Comparison of ENCODE assay signal across 8 cellular contexts in the genomic region with DNA sequence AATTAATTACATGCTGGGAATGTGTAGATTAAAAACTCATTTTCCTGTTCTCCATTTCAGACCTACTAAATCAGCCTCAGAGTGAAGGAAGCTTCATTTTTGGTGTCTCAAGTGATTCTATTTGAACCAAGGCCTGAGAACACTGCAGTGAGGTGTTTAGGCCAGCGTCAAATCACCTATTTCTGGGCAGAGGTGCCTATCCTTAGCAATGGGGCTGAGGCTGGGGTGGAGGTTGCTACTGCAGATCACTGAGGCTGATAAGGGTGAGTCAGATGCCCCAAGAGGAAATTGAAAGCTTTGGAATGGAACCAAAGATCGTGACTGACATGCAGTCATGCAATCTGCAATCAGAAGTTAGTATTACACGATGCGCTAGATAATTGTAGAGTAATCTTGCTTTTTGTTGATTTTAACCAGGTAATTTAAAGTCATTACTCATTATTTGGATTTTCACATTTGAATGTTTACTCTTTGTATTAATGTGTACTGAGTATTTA. TPM values are rescaled to one million over a fixed set of nuclear protein-coding genes. Genes with fewer than 3 reads are reported as not detected.
DNase-seq lines count a peak whose midpoint lies in the region; ATAC-seq, FAIRE-seq and TF ChIP-seq lines count a peak whose summit lies in the region.

No MANE protein-coding gene starts in this region.

- ATAC-seq in pancreas (peak; percentile 45 to 60 (median 54)), GM18867 (IDR thresholded peaks at IDR 0.05; ENCODE audit: unreplicated experiment) (no peak)

- no peak for TF ChIP-seq CTCF in pancreas (IDR thresholded peaks at IDR 0.05)

- FAIRE-seq in pancreas (lab: Jason Lieb, UNC), result no peak

- DNase-seq in DMS53 (lab: John Stamatoyannopoulos, UW), result peak; percentile 98
- peak; percentile 67 for DNase-seq in NCI-H2171 treated with DMSO at 0.1 percent for 48 hours (lab: John Stamatoyannopoulos, UW)
- DNase-seq in activated CD4-positive, alpha-beta T cell treated with anti-CD3 and anti-CD28 coated beads, Interleukin-2, amount 50 U/mL, for 24 hours (ENCODE audit: low read depth in 1 of 2, low spot score in 1 of 2), result peak; percentile 16 to 66
- peak; percentile 14 to 49 (median 39) for DNase-seq in effector memory CD4-positive, alpha-beta T cell
- DNase-seq in pancreas, result peak in 3 of 6 donors; percentile 9 to 24 (median 24)
- no peak for DNase-seq in superior temporal gyrus (ENCODE audit: extremely low spot score)

- intact Hi-C loops in pancreas (cut with DNase I), result no loop called here

- H3K9me3 ChIP-seq in effector memory CD4-positive, alpha-beta T cell (ENCODE audit: control insufficient read depth, low read length), result no peaks in the 10 kb centered on the region
- H3K9me3 ChIP-seq in pancreas, result no peaks in the 10 kb centered on the region

- H3K4me3 ChIP-seq in effector memory CD4-positive, alpha-beta T cell (ENCODE audit: insufficient read depth, low read depth, low read length, poor library complexity, severe bottlenecking), result no peak overlapping the region
- no peak overlapping the region for H3K4me3 ChIP-seq in pancreas
- H3K4me3 ChIP-seq in urinary bladder (ENCODE audit: low read depth, low read length), result no peak overlapping the region

- no peak overlapping the region for H3K27ac ChIP-seq in effector memory CD4-positive, alpha-beta T cell (ENCODE audit: insufficient read depth, low read length, poor library complexity, severe bottlenecking)
- H3K27ac ChIP-seq in pancreas, result peak overlapping the region; percentile 33 to 68 (median 48)
- H3K27ac ChIP-seq in urinary bladder (ENCODE audit: low read depth), result peak overlapping the region; percentile 43

- H3K4me1 ChIP-seq in effector memory CD4-positive, alpha-beta T cell (ENCODE audit: control insufficient read depth, insufficient read depth, low read length, poor library complexity, severe bottlenecking), result peaks cover 14% of the 10 kb centered on the region
- peaks cover 8 to 16% (median 13%) of the 10 kb centered on the region in 3 donors for H3K4me1 ChIP-seq in pancreas
- H3K4me1 ChIP-seq in urinary bladder (ENCODE audit: insufficient read depth), result no peaks in the 10 kb centered on the region

- 21 to 22% methylated on average over 4 of the region's 4 CpGs for WGBS in pancreas, 2 donors
- 40% methylated on average over 4 of the region's 4 CpGs for WGBS in urinary bladder

- H3K36me3 ChIP-seq in effector memory CD4-positive, alpha-beta T cell (ENCODE audit: control insufficient read depth, insufficient read depth, low read length), result no peaks in the 10 kb centered on the region
- H3K36me3 ChIP-seq in pancreas (no peaks in the 10 kb centered on the region), urinary bladder (ENCODE audit: insufficient read depth) (no peaks in the 10 kb centered on the region)

- no peaks in the 10 kb centered on the region for H3K27me3 ChIP-seq in effector memory CD4-positive, alpha-beta T cell (replicated peaks; ENCODE audit: control insufficient read depth, insufficient read depth, low read length, poor library complexity, severe bottlenecking)
- H3K27me3 ChIP-seq in pancreas, result no peaks in the 10 kb centered on the region

RNA-seq across cellular contexts. Expression of a gene that starts 4.4 kb away (rescaled TPM):
- total RNA-seq in pancreas, result 10 to 100 TPM; 10.3 to 29.1 (median 17.2) TPM
- 10 to 100 TPM in 1 of 2 donors, 1 to 10 TPM in 1; 8.1 to 14.8 TPM for polyA plus RNA-seq in pancreas
- 69.4 TPM for total RNA-seq in urinary bladder
- 267 TPM for polyA plus RNA-seq in urinary bladder
